8 cellular contexts compared by ENCODE assay signal in the genomic region with DNA sequence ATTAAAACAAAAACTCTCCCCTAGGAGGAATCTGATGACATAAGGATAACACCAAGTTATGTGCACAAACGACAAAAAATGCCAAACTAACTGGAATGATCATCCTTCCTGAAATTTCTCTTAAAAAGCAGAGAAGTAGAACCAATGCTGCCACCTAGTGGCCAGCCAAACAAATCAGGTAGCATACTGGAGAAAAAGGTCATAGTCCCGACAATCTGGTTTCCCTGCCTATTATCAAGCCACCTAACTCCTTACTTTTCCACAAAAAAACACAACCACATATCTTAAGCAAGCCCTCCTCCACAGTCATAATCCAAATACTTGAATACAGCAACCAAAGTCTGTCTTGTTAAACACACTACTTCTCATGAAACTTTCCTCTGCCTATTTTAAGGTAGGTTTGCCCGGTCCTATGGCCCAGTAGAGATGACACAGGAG. TPM values are rescaled to one million over a fixed set of nuclear protein-coding genes. Genes with fewer than 3 reads are reported as not detected.
DNase-seq lines count a peak whose midpoint lies in the region; ATAC-seq and TF ChIP-seq lines count a peak whose summit lies in the region.

No MANE protein-coding gene starts in this region.

- H3K27ac ChIP-seq in SJSA1 = no peak overlapping the region

- intact Hi-C loops in head of caudate nucleus (cut with DNase I) = no loop called here

- ATAC-seq in HG03097 (IDR thresholded peaks at IDR 0.05; ENCODE audit: low FRiP score, unreplicated experiment) = no peak
- ATAC-seq in HG03095 (IDR thresholded peaks at IDR 0.05; ENCODE audit: unreplicated experiment) = no peak

- H3K4me3 ChIP-seq in SJSA1 = no peak overlapping the region

- peaks cover 15% of the 10 kb centered on the region for H3K36me3 ChIP-seq in SJSA1

- H3K27me3 ChIP-seq in SJSA1 (replicated peaks) = no peaks in the 10 kb centered on the region

- peak; percentile 78 for TF ChIP-seq CTCF in LNCAP (IDR thresholded peaks at IDR 0.05)

- no peaks in the 10 kb centered on the region for H3K9me3 ChIP-seq in SJSA1 (replicated peaks)

- H3K4me1 ChIP-seq in SJSA1 (replicated peaks) = no peaks in the 10 kb centered on the region; the same call in 1 of the 2 replicates

- DNase-seq in DMS153 (lab: John Stamatoyannopoulos, UW) = peak; percentile 53
- peak; percentile 60 to 68 for DNase-seq in SJSA1 (ENCODE audit: low read depth in 1 of 2, low spot score in 2 of 2)
- DNase-seq in activated naive CD4-positive, alpha-beta T cell (lab: John Stamatoyannopoulos, UW) = peak in 3 of 4 experiments; percentile 21 to 46 (median 30)
- DNase-seq in head of caudate nucleus = peak; percentile 38 to 89 (median 78)
- DNase-seq in putamen (ENCODE audit: low spot score) = peak; percentile 63

RNA-seq across cellular contexts. Expression of a gene that starts 5.3 kb away (rescaled TPM):
- total RNA-seq in SJSA1 (2014; rRNA removed; shearing (Covaris generic)) = 9.5 and 12.9 TPM in 2 replicates

RNA-seq across cellular contexts. Expression of a gene that starts 5.9 kb away (rescaled TPM):
- total RNA-seq in SJSA1 (2014; rRNA removed; shearing (Covaris generic)) = 6.5 and 14.9 TPM in 2 replicates

RNA-seq across cellular contexts. Expression of a gene that starts 13.9 kb away (rescaled TPM):
- not detected in 2 replicates for total RNA-seq in SJSA1 (2014; rRNA removed; shearing (Covaris generic))

RNA-seq across cellular contexts. Expression of a gene that starts 24.6 kb away (rescaled TPM):
- not detected in 2 replicates for total RNA-seq in SJSA1 (2014; rRNA removed; shearing (Covaris generic))

RNA-seq across cellular contexts. Expression of a gene that starts 27.9 kb away (rescaled TPM):
- 0.47 TPM in 1 of 2 replicates, not detected in the other for total RNA-seq in SJSA1 (2014; rRNA removed; shearing (Covaris generic))
